ENCODE assay signal across 23 cellular contexts in genomic region chr1:54596756-54597155, GRCh38. TPM values are rescaled to one million over a fixed set of nuclear protein-coding genes. Genes with fewer than 3 reads are reported as not detected.
DNase-seq lines count a peak whose midpoint lies in the region; ATAC-seq and TF ChIP-seq lines count a peak whose summit lies in the region.
"Had no signal": no experiment of that assay in that cellular context is flagged by ENCODE, and none has a peak within 500 bp of the region (broad histone marks: within the 10 kb centered on the region; RNA-seq: fewer than 3 reads in every experiment).

No MANE protein-coding gene starts in this region.

- H2BK5ac ChIP-seq in neuronal stem cell (ENCODE audit: low read length), result no peak overlapping the region

- H3K27ac ChIP-seq in neuronal stem cell (replicated peaks; ENCODE audit: low read length), result no peak overlapping the region
- H3K27ac ChIP-seq: A549, RWPE1 had no signal

- no peak overlapping the region for H3K4me2 ChIP-seq in neuronal stem cell (ENCODE audit: insufficient read depth, low read length, poor library complexity, severe bottlenecking)
- H3K4me2 ChIP-seq: A549 had no signal

- H2BK120ac ChIP-seq in neuronal stem cell (ENCODE audit: low read depth, low read length), result no peak overlapping the region

- WGBS in neuronal stem cell (ENCODE audit: extremely low coverage in 2 of 2, insufficient read length in 2 of 2, insufficient replicate concordance in 1 of 2), 2 donors, result no CpG with 5 or more reads among the region's 3 CpGs

- peaks cover 0 to 3% of the 10 kb centered on the region in 2 donors for H3K4me1 ChIP-seq in neuronal stem cell (ENCODE audit: control insufficient read depth in 2 of 2, insufficient read depth in 1 of 2, low read depth in 1 of 2, low read length in 2 of 2)
- H3K4me1 ChIP-seq: A549 had no signal

- H3K9me3 ChIP-seq in neuronal stem cell (replicated peaks in 1 of 2; ENCODE audit: control insufficient read depth in 2 of 2, insufficient read depth in 1 of 2, low read depth in 1 of 2, low read length in 2 of 2), result peaks cover 0 to 2% of the 10 kb centered on the region in 2 donors
- H3K9me3 ChIP-seq: A549 had no signal

- no peak overlapping the region for H3K18ac ChIP-seq in neuronal stem cell (ENCODE audit: low read length)

- DNase-seq in natural killer cell treated with Interleukin-12 subunit alpha and Interleukin-12 subunit beta and Interleukin-15 and Interleukin-18, amount 100 ng/mL, for 72 hours (ENCODE audit: low spot score), result peak; percentile 10
- no peak for DNase-seq in natural killer cell
- DNase-seq in amniotic epithelial cell (ENCODE audit: low read depth), result peak; percentile 21
- no peak for DNase-seq in neuronal stem cell (ENCODE audit: low spot score)
- DNase-seq in dedifferentiated amniotic fluid mesenchymal stem cell (ENCODE audit: extremely low spot score), result no peak
- DNase-seq in HUDEP-2 (lab: John Stamatoyannopoulos, UW; ENCODE audit: unreplicated experiment in 76 of 76), result no peak
- DNase-seq: C1 segment of cervical spinal cord; CD4-positive, alpha-beta memory T cell; COR-L47; H7; Karpas-422; NCI-H1092; NCI-H1417 treated with DMSO at 0.1 percent for 48 hours; NCI-H1694 treated with DMSO at 0.1 percent for 48 hours; NCI-H2081 treated with DMSO at 0.1 percent for 48 hours; NCI-H446; NCI-H524 treated with DMSO at 0.1 percent for 48 hours; SHP77 had no signal

- ATAC-seq in natural killer cell treated with Interleukin-12 subunit alpha and Interleukin-12 subunit beta and Interleukin-15 and Interleukin-18, amount 100 ng/mL, for 72 hours, result no peak
- no peak for ATAC-seq in natural killer cell
- no peak for ATAC-seq in HG02588 (IDR thresholded peaks at IDR 0.05; ENCODE audit: unreplicated experiment)
- ATAC-seq: A549, Panc1 had no signal

- no peak overlapping the region for H4K8ac ChIP-seq in neuronal stem cell (ENCODE audit: low read depth, low read length)

- H3K27me3 Mint-ChIP-seq in natural killer cell treated with Interleukin-12 subunit alpha and Interleukin-12 subunit beta and Interleukin-15 and Interleukin-18, amount 100 ng/mL, for 72 hours, result no peaks in the 10 kb centered on the region
- H3K27me3 Mint-ChIP-seq in natural killer cell (ENCODE audit: low read depth in 2 of 2), result no peaks in the 10 kb centered on the region
- H3K27me3 Mint-ChIP-seq: CD4-positive, alpha-beta memory T cell had no signal

- no peak overlapping the region for H3K9ac ChIP-seq in neuronal stem cell (ENCODE audit: low read depth, low read length, poor library complexity)

- H3K79me1 ChIP-seq in neuronal stem cell (ENCODE audit: low read depth, low read length), result no peaks in the 10 kb centered on the region

- H3K36me3 ChIP-seq in neuronal stem cell (replicated peaks in 1 of 2; ENCODE audit: control insufficient read depth in 2 of 2, insufficient read depth in 2 of 2, low read length in 2 of 2), result peaks cover 0 to 2% of the 10 kb centered on the region in 2 donors

- H3K27me3 ChIP-seq in neuronal stem cell (ENCODE audit: control insufficient read depth in 3 of 3, insufficient read depth in 3 of 3, low read depth in 1 of 3, low read length in 3 of 3), result no peaks in the 10 kb centered on the region

- no peaks in the 10 kb centered on the region for H3K4me1 Mint-ChIP-seq in natural killer cell treated with Interleukin-12 subunit alpha and Interleukin-12 subunit beta and Interleukin-15 and Interleukin-18, amount 100 ng/mL, for 72 hours (ENCODE audit: low read depth in 2 of 2)
- no peaks in the 10 kb centered on the region for H3K4me1 Mint-ChIP-seq in natural killer cell
- H3K4me1 Mint-ChIP-seq: CD4-positive, alpha-beta memory T cell had no signal

- no peak overlapping the region for H2BK12ac ChIP-seq in neuronal stem cell (ENCODE audit: low read length)

- intact Hi-C loops in natural killer cell (cut with micrococcal nuclease), result no loop called here

- peak overlapping the region; percentile 32 for H2BK15ac ChIP-seq in neuronal stem cell (ENCODE audit: low read length)

- H3K4ac ChIP-seq in neuronal stem cell (ENCODE audit: low read length), result no peak overlapping the region

- no peak overlapping the region for H3K27ac Mint-ChIP-seq in natural killer cell treated with Interleukin-12 subunit alpha and Interleukin-12 subunit beta and Interleukin-15 and Interleukin-18, amount 100 ng/mL, for 72 hours
- no peak overlapping the region for H3K27ac Mint-ChIP-seq in natural killer cell

- no peak overlapping the region for H3K14ac ChIP-seq in neuronal stem cell (ENCODE audit: low read length)

- H3K9me3 Mint-ChIP-seq in natural killer cell treated with Interleukin-12 subunit alpha and Interleukin-12 subunit beta and Interleukin-15 and Interleukin-18, amount 100 ng/mL, for 72 hours, result no peaks in the 10 kb centered on the region
- H3K9me3 Mint-ChIP-seq in natural killer cell, result no peaks in the 10 kb centered on the region
- H3K9me3 Mint-ChIP-seq: CD4-positive, alpha-beta memory T cell had no signal

- H2AFZ ChIP-seq in neuronal stem cell (ENCODE audit: low read length), result no peak overlapping the region

- peak overlapping the region; percentile 11 for H4K91ac ChIP-seq in neuronal stem cell (ENCODE audit: low read depth, low read length, poor library complexity)

- no peak overlapping the region for H3K4me3 Mint-ChIP-seq in natural killer cell treated with Interleukin-12 subunit alpha and Interleukin-12 subunit beta and Interleukin-15 and Interleukin-18, amount 100 ng/mL, for 72 hours
- no peak overlapping the region for H3K4me3 Mint-ChIP-seq in natural killer cell
- H3K4me3 Mint-ChIP-seq: CD4-positive, alpha-beta memory T cell had no signal

- no peak overlapping the region for H3K4me3 ChIP-seq in neuronal stem cell (ENCODE audit: low read length in 2 of 2)
- H3K4me3 ChIP-seq: A549 had no signal

- no peaks in the 10 kb centered on the region for H3K36me3 Mint-ChIP-seq in natural killer cell treated with Interleukin-12 subunit alpha and Interleukin-12 subunit beta and Interleukin-15 and Interleukin-18, amount 100 ng/mL, for 72 hours
- H3K36me3 Mint-ChIP-seq in natural killer cell, result no peaks in the 10 kb centered on the region
- H3K36me3 Mint-ChIP-seq: CD4-positive, alpha-beta memory T cell had no signal

- no peak for TF ChIP-seq CTCF in natural killer cell (IDR thresholded peaks at IDR 0.05)

- no peak overlapping the region for H3K23ac ChIP-seq in neuronal stem cell (ENCODE audit: low read depth, low read length, poor library complexity)

- H2AK5ac ChIP-seq in neuronal stem cell (ENCODE audit: low read depth, low read length), result no peak overlapping the region

RNA-seq across cellular contexts. Expression of gene FAM151A, which starts 26.6 kb away (rescaled TPM):
- total RNA-seq in natural killer cell treated with Interleukin-12 subunit alpha and Interleukin-12 subunit beta and Interleukin-15 and Interleukin-18, amount 100 ng/mL, for 72 hours, result not detected
- not detected for total RNA-seq in natural killer cell
- not detected for polyA plus RNA-seq in neuronal stem cell (2013, experiment 1 of 2)
- not detected for polyA plus RNA-seq in neuronal stem cell (2013, experiment 2 of 2)
- total RNA-seq: CD4-positive, alpha-beta memory T cell; H7; SK-MEL-5 had no signal
- polyA plus RNA-seq: A549; CD4-positive, alpha-beta memory T cell had no signal

RNA-seq across cellular contexts. Expression of gene MROH7, which starts 44.8 kb away (rescaled TPM):
- under 1 TPM in 1 of 2 donors, not detected in 1; 0.84 TPM for total RNA-seq in natural killer cell treated with Interleukin-12 subunit alpha and Interleukin-12 subunit beta and Interleukin-15 and Interleukin-18, amount 100 ng/mL, for 72 hours
- total RNA-seq in natural killer cell, result under 1 TPM; 0.16 to 0.88 (median 0.33) TPM
- polyA plus RNA-seq in neuronal stem cell (2013, experiment 1 of 2), result 0.32 TPM
- polyA plus RNA-seq in neuronal stem cell (2013, experiment 2 of 2), result 0.46 TPM
- polyA plus RNA-seq: A549; CD4-positive, alpha-beta memory T cell had no signal

RNA-seq across cellular contexts. Expression of gene ACOT11, which starts 48.7 kb away (rescaled TPM):
- under 1 TPM; 0.33 to 0.52 TPM for total RNA-seq in natural killer cell treated with Interleukin-12 subunit alpha and Interleukin-12 subunit beta and Interleukin-15 and Interleukin-18, amount 100 ng/mL, for 72 hours
- total RNA-seq in natural killer cell, result 1 to 10 TPM in 1 of 3 donors, under 1 TPM in 2; 0.61 to 1.2 (median 0.85) TPM
- polyA plus RNA-seq in neuronal stem cell (2013, experiment 1 of 2), result 0.82 TPM
- polyA plus RNA-seq in neuronal stem cell (2013, experiment 2 of 2), result 0.90 TPM
- polyA plus RNA-seq: CD4-positive, alpha-beta memory T cell had no signal

Comparison
In these comparisons a context has a peak if more than half of its experiments do, and no peak if none do; other contexts are left out.
1. DNase-seq: peak in natural killer cell treated with Interleukin-12 subunit alpha and Interleukin-12 subunit beta and Interleukin-15 and Interleukin-18, amount 100 ng/mL, for 72 hours (single experiment) and amniotic epithelial cell (single experiment); none in natural killer cell (single experiment), neuronal stem cell (single experiment), dedifferentiated amniotic fluid mesenchymal stem cell (single experiment) and HUDEP-2 (0 of 76).